Comparison of ENCODE assay signal across 1 cellular context in the genomic region with DNA sequence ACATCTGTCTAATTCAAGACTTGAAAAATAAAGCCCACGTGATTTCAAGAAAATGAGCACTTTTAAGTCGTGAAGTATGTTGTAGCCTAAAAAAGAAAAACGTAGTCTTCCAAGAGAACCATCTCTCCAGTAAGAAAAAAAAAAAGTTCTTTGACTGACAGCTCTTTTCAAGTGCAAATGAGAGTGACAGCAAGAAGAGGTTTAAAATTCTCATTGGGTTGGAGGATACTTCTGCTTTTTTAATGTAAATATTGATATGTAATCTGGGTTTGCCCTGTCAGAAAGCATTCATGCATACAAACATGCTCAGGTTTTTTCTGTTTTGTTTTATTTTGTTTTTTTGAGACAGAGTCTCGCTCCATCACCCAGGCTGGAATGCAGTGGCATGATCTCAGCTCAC.
TF ChIP-seq lines count a peak whose summit lies in the region.

No MANE protein-coding gene starts in this region.

TF ChIP-seq in GM12878, 131 proteins besides CTCF, POLR2A, EP300 and RAD21:
- TF ChIP-seq BCLAF1 (IDR thresholded peaks at IDR 0.05) (no peak), SIX5 (IDR thresholded peaks at IDR 0.05; ENCODE audit: low read depth, low read length, severe bottlenecking) (no peak), IRF4 (IDR thresholded peaks at IDR 0.05; ENCODE audit: low read depth, low read length) (no peak), GATAD2B (conservative IDR thresholded peaks at IDR 0.05; ENCODE audit: low read depth) (no peak), NR2C2 (IDR thresholded peaks at IDR 0.05; ENCODE audit: borderline replicate concordance, control insufficient read depth, insufficient read length, low read depth) (no peak), HDAC2 (IDR thresholded peaks at IDR 0.05) (no peak), CUX1 (IDR thresholded peaks at IDR 0.05; ENCODE audit: insufficient replicate concordance, low read depth, low read length) (no peak), CHD2 (IDR thresholded peaks at IDR 0.05; ENCODE audit: borderline replicate concordance, low read depth, low read length) (no peak), STAT1 (conservative IDR thresholded peaks at IDR 0.05) (no peak), MEF2A (IDR thresholded peaks at IDR 0.05; ENCODE audit: insufficient read depth, low read depth, low read length) (0 out of 2 replicates have a peak, but pooled peaks have one; percentile 37), RELA (IDR thresholded peaks at IDR 0.05; ENCODE audit: borderline replicate concordance, partially characterized antibody) (no peak), ZNF592 (IDR thresholded peaks at IDR 0.05) (no peak), TCF7 (IDR thresholded peaks at IDR 0.05; ENCODE audit: borderline replicate concordance) (no peak), POLR2AphosphoS2 (IDR thresholded peaks at IDR 0.05; ENCODE audit: low read depth, low read length) (no peak), TCF12 (IDR thresholded peaks at IDR 0.05; ENCODE audit: low read depth, low read length) (no peak), ESRRA (IDR thresholded peaks at IDR 0.05; ENCODE audit: low read length) (no peak), CREM (IDR thresholded peaks at IDR 0.05; ENCODE audit: low read depth) (no peak), RBBP5 (conservative IDR thresholded peaks at IDR 0.05) (no peak), ZNF384 (IDR thresholded peaks at IDR 0.05; ENCODE audit: borderline replicate concordance, low read depth, low read length) (peak; percentile 76), ZNF622 (IDR thresholded peaks at IDR 0.05) (no peak), KDM1A (IDR thresholded peaks at IDR 0.05; ENCODE audit: borderline replicate concordance) (no peak), MXI1 (IDR thresholded peaks at IDR 0.05; ENCODE audit: low read depth, low read length) (no peak), JUND (IDR thresholded peaks at IDR 0.05; ENCODE audit: low read depth, low read length) (no peak), POLR2AphosphoS5 (IDR thresholded peaks at IDR 0.05; ENCODE audit: low read length) (no peak), STAT3 (IDR thresholded peaks at IDR 0.05; ENCODE audit: low read depth, low read length) (no peak), ELK1 (IDR thresholded peaks at IDR 0.05; ENCODE audit: low read depth, low read length) (no peak), USF1 (IDR thresholded peaks at IDR 0.05; ENCODE audit: borderline replicate concordance, extremely low read length, insufficient read depth, low read depth, low read length) (no peak)
- TF ChIP-seq, protein P1, sequence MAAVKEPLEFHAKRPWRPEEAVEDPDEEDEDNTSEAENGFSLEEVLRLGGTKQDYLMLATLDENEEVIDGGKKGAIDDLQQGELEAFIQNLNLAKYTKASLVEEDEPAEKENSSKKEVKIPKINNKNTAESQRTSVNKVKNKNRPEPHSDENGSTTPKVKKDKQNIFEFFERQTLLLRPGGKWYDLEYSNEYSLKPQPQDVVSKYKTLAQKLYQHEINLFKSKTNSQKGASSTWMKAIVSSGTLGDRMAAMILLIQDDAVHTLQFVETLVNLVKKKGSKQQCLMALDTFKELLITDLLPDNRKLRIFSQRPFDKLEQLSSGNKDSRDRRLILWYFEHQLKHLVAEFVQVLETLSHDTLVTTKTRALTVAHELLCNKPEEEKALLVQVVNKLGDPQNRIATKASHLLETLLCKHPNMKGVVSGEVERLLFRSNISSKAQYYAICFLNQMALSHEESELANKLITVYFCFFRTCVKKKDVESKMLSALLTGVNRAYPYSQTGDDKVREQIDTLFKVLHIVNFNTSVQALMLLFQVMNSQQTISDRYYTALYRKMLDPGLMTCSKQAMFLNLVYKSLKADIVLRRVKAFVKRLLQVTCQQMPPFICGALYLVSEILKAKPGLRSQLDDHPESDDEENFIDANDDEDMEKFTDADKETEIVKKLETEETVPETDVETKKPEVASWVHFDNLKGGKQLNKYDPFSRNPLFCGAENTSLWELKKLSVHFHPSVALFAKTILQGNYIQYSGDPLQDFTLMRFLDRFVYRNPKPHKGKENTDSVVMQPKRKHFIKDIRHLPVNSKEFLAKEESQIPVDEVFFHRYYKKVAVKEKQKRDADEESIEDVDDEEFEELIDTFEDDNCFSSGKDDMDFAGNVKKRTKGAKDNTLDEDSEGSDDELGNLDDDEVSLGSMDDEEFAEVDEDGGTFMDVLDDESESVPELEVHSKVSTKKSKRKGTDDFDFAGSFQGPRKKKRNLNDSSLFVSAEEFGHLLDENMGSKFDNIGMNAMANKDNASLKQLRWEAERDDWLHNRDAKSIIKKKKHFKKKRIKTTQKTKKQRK (IDR thresholded peaks at IDR 0.05; ENCODE audit: low read depth, low read length): no peak
- TF ChIP-seq, protein P2, sequence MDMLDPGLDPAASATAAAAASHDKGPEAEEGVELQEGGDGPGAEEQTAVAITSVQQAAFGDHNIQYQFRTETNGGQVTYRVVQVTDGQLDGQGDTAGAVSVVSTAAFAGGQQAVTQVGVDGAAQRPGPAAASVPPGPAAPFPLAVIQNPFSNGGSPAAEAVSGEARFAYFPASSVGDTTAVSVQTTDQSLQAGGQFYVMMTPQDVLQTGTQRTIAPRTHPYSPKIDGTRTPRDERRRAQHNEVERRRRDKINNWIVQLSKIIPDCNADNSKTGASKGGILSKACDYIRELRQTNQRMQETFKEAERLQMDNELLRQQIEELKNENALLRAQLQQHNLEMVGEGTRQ (IDR thresholded peaks at IDR 0.05; ENCODE audit: borderline replicate concordance, low read depth, low read length): no peak
- TF ChIP-seq, protein P3, sequence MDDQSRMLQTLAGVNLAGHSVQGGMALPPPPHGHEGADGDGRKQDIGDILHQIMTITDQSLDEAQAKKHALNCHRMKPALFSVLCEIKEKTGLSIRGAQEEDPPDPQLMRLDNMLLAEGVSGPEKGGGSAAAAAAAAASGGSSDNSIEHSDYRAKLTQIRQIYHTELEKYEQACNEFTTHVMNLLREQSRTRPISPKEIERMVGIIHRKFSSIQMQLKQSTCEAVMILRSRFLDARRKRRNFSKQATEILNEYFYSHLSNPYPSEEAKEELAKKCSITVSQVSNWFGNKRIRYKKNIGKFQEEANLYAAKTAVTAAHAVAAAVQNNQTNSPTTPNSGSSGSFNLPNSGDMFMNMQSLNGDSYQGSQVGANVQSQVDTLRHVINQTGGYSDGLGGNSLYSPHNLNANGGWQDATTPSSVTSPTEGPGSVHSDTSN (IDR thresholded peaks at IDR 0.05; ENCODE audit: insufficient replicate concordance, low read depth, low read length): peak; percentile 86
- TF ChIP-seq, protein P4, sequence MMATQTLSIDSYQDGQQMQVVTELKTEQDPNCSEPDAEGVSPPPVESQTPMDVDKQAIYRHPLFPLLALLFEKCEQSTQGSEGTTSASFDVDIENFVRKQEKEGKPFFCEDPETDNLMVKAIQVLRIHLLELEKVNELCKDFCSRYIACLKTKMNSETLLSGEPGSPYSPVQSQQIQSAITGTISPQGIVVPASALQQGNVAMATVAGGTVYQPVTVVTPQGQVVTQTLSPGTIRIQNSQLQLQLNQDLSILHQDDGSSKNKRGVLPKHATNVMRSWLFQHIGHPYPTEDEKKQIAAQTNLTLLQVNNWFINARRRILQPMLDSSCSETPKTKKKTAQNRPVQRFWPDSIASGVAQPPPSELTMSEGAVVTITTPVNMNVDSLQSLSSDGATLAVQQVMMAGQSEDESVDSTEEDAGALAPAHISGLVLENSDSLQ (IDR thresholded peaks at IDR 0.05): peak; percentile 97
